ENCODE assay signal across 1 cellular context in the genomic region with DNA sequence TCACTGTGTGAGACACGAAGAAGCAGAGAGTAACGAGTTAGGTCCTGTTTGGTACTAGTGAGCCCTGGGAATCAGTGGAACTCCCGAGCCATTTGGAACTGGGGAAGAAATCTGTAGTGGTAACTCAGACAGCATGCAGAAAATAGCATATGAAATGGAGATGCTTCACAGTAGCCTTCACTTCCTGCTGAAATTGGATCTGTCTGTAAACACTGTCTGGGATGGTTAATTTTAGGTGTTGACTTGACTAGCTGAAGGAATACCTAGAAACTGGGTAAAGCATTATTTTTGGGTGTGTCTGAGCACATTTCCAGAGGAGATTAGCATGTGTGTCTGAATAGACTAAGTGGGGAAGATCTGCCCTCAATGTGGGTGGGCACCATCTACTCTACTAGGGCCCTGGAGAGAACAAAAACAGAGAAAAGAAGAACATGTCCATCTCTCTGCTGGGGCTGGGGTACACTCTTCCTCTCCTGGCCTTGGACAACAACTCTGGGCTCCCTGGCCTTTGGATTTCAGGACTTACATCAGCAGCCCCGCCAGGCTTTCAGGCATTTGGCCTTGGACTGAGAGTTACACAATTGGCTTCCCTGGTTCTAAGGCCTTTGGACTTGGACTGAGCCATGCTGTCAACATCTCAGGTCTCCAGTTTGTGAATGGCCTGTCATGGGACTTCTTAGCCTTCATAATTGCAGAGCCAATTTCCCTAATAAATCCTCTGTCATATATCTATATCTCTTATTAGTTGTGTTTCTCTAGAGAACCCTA.
TF ChIP-seq lines count a peak whose summit lies in the region.

No MANE protein-coding gene starts in this region.

TF ChIP-seq in HepG2, 621 proteins besides CTCF, POLR2A, EP300 and RAD21 (continued from another document and continues in another):
- peak; percentile 71 for TF ChIP-seq ASH2L (IDR thresholded peaks at IDR 0.05; ENCODE audit: insufficient read length, low read depth, low read length)
- TF ChIP-seq HMGXB4 (CRISPR knock-in tag; IDR thresholded peaks at IDR 0.05; ENCODE audit: borderline replicate concordance in 1 of 2, low read depth in 1 of 2): peak in 1 of 2 experiments; percentile 65; a peak in 1 of 4 replicates
- no peak for TF ChIP-seq SRSF4 (IDR thresholded peaks at IDR 0.05; ENCODE audit: low read depth, low read length, poor library complexity, severe bottlenecking)
- TF ChIP-seq ZNF329 (CRISPR knock-in tag; IDR thresholded peaks at IDR 0.05; ENCODE audit: low read depth): no peak
- TF ChIP-seq GATAD1 (CRISPR knock-in tag; IDR thresholded peaks at IDR 0.05): peak; percentile 69; the same call in 1 of the 2 replicates
- peak; percentile 71; the same call in 1 of the 2 replicates for TF ChIP-seq BRF2 (CRISPR knock-in tag; IDR thresholded peaks at IDR 0.05)
- TF ChIP-seq MIXL1 (CRISPR knock-in tag; IDR thresholded peaks at IDR 0.05): peak; percentile 74
- TF ChIP-seq RXRB (CRISPR knock-in tag; IDR thresholded peaks at IDR 0.05; ENCODE audit: borderline replicate concordance): peak; percentile 93
- TF ChIP-seq, protein P1, sequence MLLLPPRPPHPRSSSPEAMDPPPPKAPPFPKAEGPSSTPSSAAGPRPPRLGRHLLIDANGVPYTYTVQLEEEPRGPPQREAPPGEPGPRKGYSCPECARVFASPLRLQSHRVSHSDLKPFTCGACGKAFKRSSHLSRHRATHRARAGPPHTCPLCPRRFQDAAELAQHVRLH (CRISPR knock-in tag; IDR thresholded peaks at IDR 0.05; ENCODE audit: borderline replicate concordance, low read depth): peak; percentile 80; the same call in 1 of the 2 replicates
- TF ChIP-seq ZMYM4 (CRISPR knock-in tag; IDR thresholded peaks at IDR 0.05): peak; percentile 99
- peak; percentile 91 for TF ChIP-seq ZNF124 (CRISPR knock-in tag; IDR thresholded peaks at IDR 0.05)
- TF ChIP-seq THAP11 (CRISPR knock-in tag; IDR thresholded peaks at IDR 0.05): peak; percentile 72
- TF ChIP-seq, protein P2, sequence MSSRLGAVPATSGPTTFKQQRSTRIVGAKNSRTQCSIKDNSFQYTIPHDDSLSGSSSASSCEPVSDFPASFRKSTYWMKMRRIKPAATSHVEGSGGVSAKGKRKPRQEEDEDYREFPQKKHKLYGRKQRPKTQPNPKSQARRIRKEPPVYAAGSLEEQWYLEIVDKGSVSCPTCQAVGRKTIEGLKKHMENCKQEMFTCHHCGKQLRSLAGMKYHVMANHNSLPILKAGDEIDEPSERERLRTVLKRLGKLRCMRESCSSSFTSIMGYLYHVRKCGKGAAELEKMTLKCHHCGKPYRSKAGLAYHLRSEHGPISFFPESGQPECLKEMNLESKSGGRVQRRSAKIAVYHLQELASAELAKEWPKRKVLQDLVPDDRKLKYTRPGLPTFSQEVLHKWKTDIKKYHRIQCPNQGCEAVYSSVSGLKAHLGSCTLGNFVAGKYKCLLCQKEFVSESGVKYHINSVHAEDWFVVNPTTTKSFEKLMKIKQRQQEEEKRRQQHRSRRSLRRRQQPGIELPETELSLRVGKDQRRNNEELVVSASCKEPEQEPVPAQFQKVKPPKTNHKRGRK (CRISPR knock-in tag; IDR thresholded peaks at IDR 0.05): no peak
- 0 out of 2 replicates have a peak, but pooled peaks have one; percentile 74 for TF ChIP-seq ZNF224 (CRISPR knock-in tag; IDR thresholded peaks at IDR 0.05)
- peak; percentile 95 for TF ChIP-seq NCOR1 (IDR thresholded peaks at IDR 0.05; ENCODE audit: borderline replicate concordance, low read length)
- TF ChIP-seq MED8 (CRISPR knock-in tag; IDR thresholded peaks at IDR 0.05; ENCODE audit: insufficient replicate concordance): no peak
- TF ChIP-seq, protein P3, sequence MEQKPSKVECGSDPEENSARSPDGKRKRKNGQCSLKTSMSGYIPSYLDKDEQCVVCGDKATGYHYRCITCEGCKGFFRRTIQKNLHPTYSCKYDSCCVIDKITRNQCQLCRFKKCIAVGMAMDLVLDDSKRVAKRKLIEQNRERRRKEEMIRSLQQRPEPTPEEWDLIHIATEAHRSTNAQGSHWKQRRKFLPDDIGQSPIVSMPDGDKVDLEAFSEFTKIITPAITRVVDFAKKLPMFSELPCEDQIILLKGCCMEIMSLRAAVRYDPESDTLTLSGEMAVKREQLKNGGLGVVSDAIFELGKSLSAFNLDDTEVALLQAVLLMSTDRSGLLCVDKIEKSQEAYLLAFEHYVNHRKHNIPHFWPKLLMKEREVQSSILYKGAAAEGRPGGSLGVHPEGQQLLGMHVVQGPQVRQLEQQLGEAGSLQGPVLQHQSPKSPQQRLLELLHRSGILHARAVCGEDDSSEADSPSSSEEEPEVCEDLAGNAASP (CRISPR knock-in tag; IDR thresholded peaks at IDR 0.05; ENCODE audit: borderline replicate concordance): peak; percentile 82
- peak; percentile 91 for TF ChIP-seq POGK (CRISPR knock-in tag; conservative IDR thresholded peaks at IDR 0.05)
- TF ChIP-seq FOSL1 (CRISPR knock-in tag; IDR thresholded peaks at IDR 0.05; ENCODE audit: borderline replicate concordance): no peak
- TF ChIP-seq ZNF350 (CRISPR knock-in tag; IDR thresholded peaks at IDR 0.05; ENCODE audit: borderline replicate concordance, low read depth): peak; percentile 88; the same call in 1 of the 2 replicates
- peak; percentile 90 for TF ChIP-seq KAT8 (CRISPR knock-in tag; IDR thresholded peaks at IDR 0.05)
- TF ChIP-seq, protein P4, sequence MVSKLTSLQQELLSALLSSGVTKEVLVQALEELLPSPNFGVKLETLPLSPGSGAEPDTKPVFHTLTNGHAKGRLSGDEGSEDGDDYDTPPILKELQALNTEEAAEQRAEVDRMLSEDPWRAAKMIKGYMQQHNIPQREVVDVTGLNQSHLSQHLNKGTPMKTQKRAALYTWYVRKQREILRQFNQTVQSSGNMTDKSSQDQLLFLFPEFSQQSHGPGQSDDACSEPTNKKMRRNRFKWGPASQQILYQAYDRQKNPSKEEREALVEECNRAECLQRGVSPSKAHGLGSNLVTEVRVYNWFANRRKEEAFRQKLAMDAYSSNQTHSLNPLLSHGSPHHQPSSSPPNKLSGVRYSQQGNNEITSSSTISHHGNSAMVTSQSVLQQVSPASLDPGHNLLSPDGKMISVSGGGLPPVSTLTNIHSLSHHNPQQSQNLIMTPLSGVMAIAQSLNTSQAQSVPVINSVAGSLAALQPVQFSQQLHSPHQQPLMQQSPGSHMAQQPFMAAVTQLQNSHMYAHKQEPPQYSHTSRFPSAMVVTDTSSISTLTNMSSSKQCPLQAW (CRISPR knock-in tag; IDR thresholded peaks at IDR 0.05): peak; percentile 89
- TF ChIP-seq MLX (CRISPR knock-in tag; IDR thresholded peaks at IDR 0.05): peak; percentile 69; the same call in 1 of the 2 replicates
- no peak for TF ChIP-seq ZNF577 (CRISPR knock-in tag; IDR thresholded peaks at IDR 0.05; ENCODE audit: borderline replicate concordance, low read depth)
- peak; percentile 83; the same call in 1 of the 2 replicates for TF ChIP-seq MIER2 (CRISPR knock-in tag; IDR thresholded peaks at IDR 0.05)
- TF ChIP-seq ZNF230 (CRISPR knock-in tag; IDR thresholded peaks at IDR 0.05): 0 out of 2 replicates have a peak, but pooled peaks have one; percentile 35
- TF ChIP-seq NCOA2 (CRISPR knock-in tag; IDR thresholded peaks at IDR 0.05): peak; percentile 93
- TF ChIP-seq ZFX (CRISPR knock-in tag; IDR thresholded peaks at IDR 0.05; ENCODE audit: low read depth): peak; percentile 73
- 0 out of 2 replicates have a peak, but pooled peaks have one; percentile 38 for TF ChIP-seq CSRNP1 (CRISPR knock-in tag; IDR thresholded peaks at IDR 0.05)
- no peak for TF ChIP-seq CREB1 (IDR thresholded peaks at IDR 0.05)
- peak; percentile 75 for TF ChIP-seq CREB1 (CRISPR knock-in tag; IDR thresholded peaks at IDR 0.05)
- peak; percentile 49 for TF ChIP-seq YY1 (IDR thresholded peaks at IDR 0.05; ENCODE audit: insufficient read depth, insufficient replicate concordance, low read depth, low read length)
- TF ChIP-seq FOXA3 (CRISPR knock-in tag; IDR thresholded peaks at IDR 0.05): peak; percentile 92
- no peak for TF ChIP-seq MYNN (CRISPR knock-in tag; IDR thresholded peaks at IDR 0.05; ENCODE audit: low read depth)
- peak; percentile 36; the same call in 1 of the 2 replicates for TF ChIP-seq MEF2D (CRISPR knock-in tag; IDR thresholded peaks at IDR 0.05)
- TF ChIP-seq TBL1XR1 (IDR thresholded peaks at IDR 0.05; ENCODE audit: borderline replicate concordance, low read length, partially characterized antibody): peak; percentile 68
- TF ChIP-seq CEBPB (IDR thresholded peaks at IDR 0.05; ENCODE audit: borderline replicate concordance, low read depth, low read length): peak; percentile 97
- no peak for TF ChIP-seq ZFP90 (CRISPR knock-in tag; IDR thresholded peaks at IDR 0.05; ENCODE audit: borderline replicate concordance)
- peak; percentile 99 for TF ChIP-seq ZNF331 (CRISPR knock-in tag; IDR thresholded peaks at IDR 0.05)
- TF ChIP-seq, protein P5, sequence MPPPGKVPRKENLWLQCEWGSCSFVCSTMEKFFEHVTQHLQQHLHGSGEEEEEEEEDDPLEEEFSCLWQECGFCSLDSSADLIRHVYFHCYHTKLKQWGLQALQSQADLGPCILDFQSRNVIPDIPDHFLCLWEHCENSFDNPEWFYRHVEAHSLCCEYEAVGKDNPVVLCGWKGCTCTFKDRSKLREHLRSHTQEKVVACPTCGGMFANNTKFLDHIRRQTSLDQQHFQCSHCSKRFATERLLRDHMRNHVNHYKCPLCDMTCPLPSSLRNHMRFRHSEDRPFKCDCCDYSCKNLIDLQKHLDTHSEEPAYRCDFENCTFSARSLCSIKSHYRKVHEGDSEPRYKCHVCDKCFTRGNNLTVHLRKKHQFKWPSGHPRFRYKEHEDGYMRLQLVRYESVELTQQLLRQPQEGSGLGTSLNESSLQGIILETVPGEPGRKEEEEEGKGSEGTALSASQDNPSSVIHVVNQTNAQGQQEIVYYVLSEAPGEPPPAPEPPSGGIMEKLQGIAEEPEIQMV (CRISPR knock-in tag; IDR thresholded peaks at IDR 0.05; ENCODE audit: low read depth): no peak
- TF ChIP-seq TEAD3 (CRISPR knock-in tag; optimal IDR thresholded peaks at IDR 0.05; ENCODE audit: borderline replicate concordance): peak; percentile 94
- peak; percentile 99 for TF ChIP-seq HNF4G (IDR thresholded peaks at IDR 0.05; ENCODE audit: borderline replicate concordance, low read depth, low read length)
- TF ChIP-seq HNF4G (CRISPR knock-in tag; IDR thresholded peaks at IDR 0.05; ENCODE audit: borderline replicate concordance, low read depth): peak; percentile 99
- TF ChIP-seq ZSCAN5A (CRISPR knock-in tag; IDR thresholded peaks at IDR 0.05; ENCODE audit: borderline replicate concordance): peak; percentile 97; the same call in 1 of the 2 replicates
- peak; percentile 24; the same call in 1 of the 2 replicates for TF ChIP-seq CCDC6 (CRISPR knock-in tag; IDR thresholded peaks at IDR 0.05)
